ENCODE assay signal across 10 cellular contexts in the genomic region with DNA sequence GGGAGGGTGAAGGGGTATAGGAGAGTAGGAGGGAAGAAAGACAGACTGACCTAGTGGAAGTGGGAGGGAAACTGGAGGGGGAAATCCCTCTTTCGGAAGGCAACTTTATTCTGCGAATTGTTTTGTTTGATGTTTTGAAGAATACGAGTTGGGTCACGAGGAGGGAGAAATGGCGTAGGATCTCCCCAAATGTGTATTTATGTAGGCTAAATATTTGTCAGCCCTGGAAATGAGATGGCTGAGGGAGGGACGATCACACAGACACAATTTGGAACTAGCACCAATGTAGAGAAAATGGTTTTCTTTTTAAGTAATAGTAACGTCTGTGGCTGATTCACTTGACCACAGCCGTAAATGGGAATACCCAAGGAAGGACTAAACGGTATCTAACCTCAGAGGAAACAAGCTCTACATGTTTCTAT.
DNase-seq lines count a peak whose midpoint lies in the region; ATAC-seq, FAIRE-seq and TF ChIP-seq lines count a peak whose summit lies in the region.
"Had no signal": no experiment of that assay in that cellular context is flagged by ENCODE, and none has a peak within 500 bp of the region (broad histone marks: within the 10 kb centered on the region; RNA-seq: fewer than 3 reads in every experiment).

No MANE protein-coding gene starts in this region.

- H2BK120ac ChIP-seq in H1 (replicated peaks; ENCODE audit: low read depth, low read length) = no peak overlapping the region

- H3K36me3 ChIP-seq in H1 (ENCODE audit: control insufficient read depth in 2 of 4, insufficient read depth in 4 of 4, low read length in 3 of 4) = no peaks in the 10 kb centered on the region
- no peaks in the 10 kb centered on the region for H3K36me3 ChIP-seq in spleen
- H3K36me3 ChIP-seq: WERI-Rb-1 had no signal

- peak; percentile 73 for ATAC-seq in activated CD4-positive, alpha-beta T cell treated with anti-CD3 and anti-CD28 coated beads for 36 hours
- ATAC-seq in T-helper 17 cell = peak; percentile 53
- ATAC-seq in GM18519 (IDR thresholded peaks at IDR 0.05; ENCODE audit: low FRiP score, unreplicated experiment) = no peak
- ATAC-seq in HG02938 (IDR thresholded peaks at IDR 0.05; ENCODE audit: unreplicated experiment) = no peak
- ATAC-seq in HG03108 (IDR thresholded peaks at IDR 0.05; ENCODE audit: unreplicated experiment) = no peak

- H3K4me3 Mint-ChIP-seq in activated CD4-positive, alpha-beta T cell treated with anti-CD3 and anti-CD28 coated beads for 36 hours = peak overlapping the region; percentile 58
- peak overlapping the region; percentile 93 for H3K4me3 Mint-ChIP-seq in T-helper 17 cell

- peak overlapping the region; percentile 44 for H3K4ac ChIP-seq in H1 (replicated peaks; ENCODE audit: insufficient read length, low read depth, low read length)

- POLR2A ChIA-PET in activated CD4-positive, alpha-beta T cell treated with anti-CD3 and anti-CD28 coated beads for 36 hours (lab: Charles Lee) = interaction anchor here (0.6 to 0.9 kb wide), 3 partner anchors 15 to 279 kb away, joined by 3 to 6 read pairs (median 3); no protein-coding TSS in a partner anchor
- POLR2A ChIA-PET in H1 (lab: Charles Lee; ENCODE audit: partially characterized antibody) = no interaction called here

- H2AFZ ChIP-seq in H1 (ENCODE audit: low read length) = peak overlapping the region; percentile 95

- no peak for TF ChIP-seq EP300 in H1 (IDR thresholded peaks at IDR 0.05; ENCODE audit: borderline replicate concordance in 1 of 2, low read depth in 2 of 2, low read length in 2 of 2)

- no peak overlapping the region for H3K14ac ChIP-seq in H1 (ENCODE audit: insufficient read length)

- H3K4me3 ChIP-seq in H1 (ENCODE audit: extremely low read depth in 1 of 4, insufficient read depth in 2 of 4, low read depth in 3 of 4, low read length in 4 of 4) (no peak overlapping the region), spleen (no peak overlapping the region)

- H3K4me1 ChIP-seq in H1 (replicated peaks in 1 of 4; ENCODE audit: control insufficient read depth in 3 of 4, insufficient read depth in 4 of 4, low read length in 3 of 4) (peaks cover 0 to 5% (median 0%) of the 10 kb centered on the region in 4 experiments; a peak in 3 of 7 replicates), spleen (peaks cover 16 to 49% (median 41%) of the 10 kb centered on the region in 6 donors)

- H3K9me3 ChIP-seq in T-helper 17 cell (ENCODE audit: control insufficient read depth, low read length, poor library complexity, severe bottlenecking) = no peaks in the 10 kb centered on the region
- H3K9me3 ChIP-seq in H1 (ENCODE audit: insufficient read depth in 2 of 2, low read depth in 1 of 2, low read length in 1 of 2) = no peaks in the 10 kb centered on the region
- H3K9me3 ChIP-seq in spleen = no peaks in the 10 kb centered on the region

- H4K5ac ChIP-seq in H1 (ENCODE audit: insufficient read length, low read depth, low read length) = no peak overlapping the region

- H4K20me1 ChIP-seq in H1 (replicated peaks in 1 of 2; ENCODE audit: control insufficient read depth in 1 of 2, insufficient read depth in 2 of 2, low read length in 2 of 2) = no peaks in the 10 kb centered on the region

- no peaks in the 10 kb centered on the region for H3K9me3 Mint-ChIP-seq in activated CD4-positive, alpha-beta T cell treated with anti-CD3 and anti-CD28 coated beads for 36 hours (ENCODE audit: low read depth)

- no peak overlapping the region for H3K18ac ChIP-seq in H1 (ENCODE audit: extremely low read depth, low read length)

- H3K9ac ChIP-seq in H1 (replicated peaks in 1 of 4; ENCODE audit: extremely low read depth in 1 of 4, low read depth in 3 of 4, low read length in 3 of 4) = no peak overlapping the region

- H4K91ac ChIP-seq in H1 (replicated peaks; ENCODE audit: insufficient read length, low read length) = no peak overlapping the region

- no peak for TF ChIP-seq RAD21 in H1 (IDR thresholded peaks at IDR 0.05 in 1 of 2, conservative IDR thresholded peaks at IDR 0.05 in 1 of 2; ENCODE audit: low read depth in 2 of 2, low read length in 2 of 2)

- no peak overlapping the region for H3K56ac ChIP-seq in H1 (replicated peaks; ENCODE audit: insufficient read length, low read depth, low read length)

- H2BK20ac ChIP-seq in H1 (ENCODE audit: low read length) = no peak overlapping the region

- H3K36me3 Mint-ChIP-seq in activated CD4-positive, alpha-beta T cell treated with anti-CD3 and anti-CD28 coated beads for 36 hours (ENCODE audit: low read depth) = no peaks in the 10 kb centered on the region
- H3K36me3 Mint-ChIP-seq in T-helper 17 cell (ENCODE audit: low read depth) = no peaks in the 10 kb centered on the region

- TF ChIP-seq CTCF in H1 (IDR thresholded peaks at IDR 0.05; ENCODE audit: control extremely low read depth in 1 of 3, insufficient read depth in 1 of 3, low read depth in 1 of 3, low read length in 3 of 3) = no peak
- TF ChIP-seq CTCF in spleen (IDR thresholded peaks at IDR 0.05 in 8 of 11, conservative IDR thresholded peaks at IDR 0.05 in 3 of 11) = no peak

- H4K8ac ChIP-seq in H1 (ENCODE audit: extremely low read depth, insufficient read depth, low read length) = no peak overlapping the region

- no peak overlapping the region for H2AK5ac ChIP-seq in H1 (ENCODE audit: low read depth, low read length)

- no peak for TF ChIP-seq POLR2A in H1 (IDR thresholded peaks at IDR 0.05; ENCODE audit: control extremely low read depth in 1 of 2, low read depth in 2 of 2, low read length in 2 of 2)
- TF ChIP-seq POLR2A in spleen (IDR thresholded peaks at IDR 0.05) = no peak

- intact Hi-C loops in activated CD4-positive, alpha-beta T cell treated with anti-CD3 and anti-CD28 coated beads for 36 hours (cut with DNase I, micrococcal nuclease) = loop anchor here (1.0 to 10.0 kb wide), 16 partner anchors 36 to 1573 kb away; a partner anchor contains a TSS
- intact Hi-C loops in spleen (cut with DNase I; ENCODE audit: low total_unique reads) = no loop called here

- H3K79me1 ChIP-seq in H1 (ENCODE audit: low read depth, low read length) = no peaks in the 10 kb centered on the region

- H3K27me3 ChIP-seq in H1 (replicated peaks in 1 of 4; ENCODE audit: control insufficient read depth in 3 of 4, extremely low read depth in 1 of 4, insufficient read depth in 3 of 4, low read length in 3 of 4) (no peaks in the 10 kb centered on the region), spleen (replicated peaks in 1 of 7) (peaks cover 0 to 17% (median 0%) of the 10 kb centered on the region in 7 donors)

- CTCF ChIA-PET in activated CD4-positive, alpha-beta T cell treated with anti-CD3 and anti-CD28 coated beads for 36 hours (lab: Charles Lee) = interaction anchor here (0.7 to 2.5 kb wide), 8 partner anchors 27 to 249 kb away, joined by 3 to 12 read pairs (median 3); no protein-coding TSS in a partner anchor
- CTCF ChIA-PET in H1 (lab: Charles Lee; ENCODE audit: partially characterized antibody) = interaction anchor here (0.6 to 7.3 kb wide), 9 partner anchors 10 to 1438 kb away, joined by 3 to 46 read pairs (median 3); no protein-coding TSS in a partner anchor

- no peaks in the 10 kb centered on the region for H3K23me2 ChIP-seq in H1 (ENCODE audit: low read depth, low read length)

- peak; percentile 72 for DNase-seq in activated CD4-positive, alpha-beta T cell treated with anti-CD3 and anti-CD28 coated beads for 36 hours
- DNase-seq in activated CD4-positive, alpha-beta T cell treated with anti-CD3 and anti-CD28 coated beads, Interleukin-2, amount 50 U/mL, for 1 hour = no peak
- DNase-seq in T-helper 17 cell (no peak), H1 (ENCODE audit: low read depth in 1 of 2, low spot score in 2 of 2) (no peak), spleen (no peak)
- DNase-seq: NCI-H524 treated with DMSO at 0.1 percent for 48 hours had no signal

- no peak overlapping the region for H3K27ac ChIP-seq in H1 (ENCODE audit: low read depth, low read length)
- H3K27ac ChIP-seq in spleen = peak overlapping the region in 6 of 8 donors; percentile 10 to 66 (median 48)
- H3K27ac ChIP-seq: WERI-Rb-1 had no signal

- peaks cover 73% of the 10 kb centered on the region for H3K4me1 Mint-ChIP-seq in activated CD4-positive, alpha-beta T cell treated with anti-CD3 and anti-CD28 coated beads for 36 hours
- H3K4me1 Mint-ChIP-seq in T-helper 17 cell = peaks cover 40% of the 10 kb centered on the region

- no peak overlapping the region for H2BK12ac ChIP-seq in H1 (ENCODE audit: low read depth, low read length)

- FAIRE-seq in H1 (lab: Jason Lieb, UNC) = no peak

- no peak overlapping the region for H2BK5ac ChIP-seq in H1 (ENCODE audit: low read depth, low read length)

- H3K27ac Mint-ChIP-seq in activated CD4-positive, alpha-beta T cell treated with anti-CD3 and anti-CD28 coated beads for 36 hours = peak overlapping the region; percentile 92
- H3K27ac Mint-ChIP-seq in T-helper 17 cell = peak overlapping the region; percentile 93

- peaks cover 2% of the 10 kb centered on the region for H3K27me3 Mint-ChIP-seq in activated CD4-positive, alpha-beta T cell treated with anti-CD3 and anti-CD28 coated beads for 36 hours
- H3K27me3 Mint-ChIP-seq in T-helper 17 cell = peaks cover 2% of the 10 kb centered on the region

- H3K4me2 ChIP-seq in H1 (ENCODE audit: insufficient read depth in 1 of 2, low read depth in 2 of 2, low read length in 2 of 2) = no peak overlapping the region

- no peak overlapping the region for H2BK15ac ChIP-seq in H1 (ENCODE audit: low read length)

- no peaks in the 10 kb centered on the region for H3K79me2 ChIP-seq in H1 (ENCODE audit: control insufficient read depth in 1 of 2, insufficient read depth in 2 of 2, low read length in 2 of 2)

- no peak overlapping the region for H3K23ac ChIP-seq in H1 (ENCODE audit: insufficient read length)

- WGBS in H1 (ENCODE audit: extremely low coverage in 1 of 2, insufficient coverage in 1 of 2, insufficient read length in 1 of 2, insufficient replicate concordance in 2 of 2, low coverage in 1 of 2, low lambda C conversion rate in 2 of 2, missing lambda C conversion rate in 1 of 2), 2 experiments = 91% methylated on average over 9 of the region's 9 CpGs; no CpG with 5 or more reads in 1 of the 2 experiments
- 39 to 50% (median 50%) methylated on average over 9 of the region's 9 CpGs for WGBS in spleen, 5 donors

TF ChIP-seq in H1, 55 proteins besides CTCF, POLR2A, EP300 and RAD21 (continues in another document):
- TF ChIP-seq CBX5 (IDR thresholded peaks at IDR 0.05; ENCODE audit: low read depth, low read length) (no peak), POU5F1 (IDR thresholded peaks at IDR 0.05; ENCODE audit: low read depth, low read length) (no peak), KDM4A (IDR thresholded peaks at IDR 0.05; ENCODE audit: low read depth, low read length, severe bottlenecking) (no peak), BACH1 (IDR thresholded peaks at IDR 0.05; ENCODE audit: low read length) (no peak), KDM1A (IDR thresholded peaks at IDR 0.05; ENCODE audit: borderline replicate concordance, low read length) (no peak), ZNF274 (IDR thresholded peaks at IDR 0.05; ENCODE audit: borderline replicate concordance, extremely low read depth, low read length) (no peak), TCF12 (IDR thresholded peaks at IDR 0.05; ENCODE audit: low read depth, low read length) (no peak)

Comparison
In these comparisons a context has a peak if more than half of its experiments do, and no peak if none do; other contexts are left out.
1. ATAC-seq: peak in activated CD4-positive, alpha-beta T cell treated with anti-CD3 and anti-CD28 coated beads for 36 hours (single experiment) and T-helper 17 cell (single experiment); none in GM18519 (single experiment), HG02938 (single experiment) and HG03108 (single experiment).